11 cellular contexts compared by ENCODE assay signal in the genomic region with DNA sequence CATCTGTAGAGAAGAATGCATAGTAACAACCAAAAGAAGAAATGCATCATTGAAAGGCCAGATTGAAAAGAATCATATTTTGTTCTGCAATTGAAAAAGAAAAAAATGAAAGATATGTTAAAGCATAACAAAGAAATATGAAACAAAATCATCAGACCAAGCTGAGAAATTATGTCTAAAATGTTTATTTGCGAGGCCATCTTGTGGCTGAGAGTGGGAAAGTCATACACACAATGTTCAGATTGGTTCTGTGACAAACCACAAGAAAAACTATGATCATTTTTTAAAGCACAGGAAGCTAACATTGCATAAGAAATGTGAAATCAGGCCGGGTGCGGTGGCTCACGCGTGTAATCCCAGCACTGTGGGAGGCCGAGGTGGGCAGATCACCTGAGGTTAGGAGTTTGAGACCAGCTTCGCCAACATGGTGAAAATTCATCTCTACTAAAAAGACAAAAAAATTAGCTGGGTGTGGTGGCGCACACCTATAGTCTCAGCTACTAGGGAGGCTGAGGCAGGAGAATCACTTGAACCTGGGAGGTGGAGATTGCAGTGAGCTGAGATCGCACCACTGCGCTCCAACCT. TPM values are rescaled to one million over a fixed set of nuclear protein-coding genes. Genes with fewer than 3 reads are reported as not detected.
A peak's percentile ranks its signal among the peaks of the same experiment; 100 is the strongest.
DNase-seq lines count a peak whose midpoint lies in the region; ATAC-seq, FAIRE-seq and TF ChIP-seq lines count a peak whose summit lies in the region.
"Had no signal": no experiment of that assay in that cellular context is flagged by ENCODE, and none has a peak within 500 bp of the region (broad histone marks: within the 10 kb centered on the region; RNA-seq: fewer than 3 reads in every experiment).

No MANE protein-coding gene starts in this region.

- H3K27ac ChIP-seq in DND-41 (ENCODE audit: low read length) (no peak overlapping the region), astrocyte (ENCODE audit: low read depth, low read length) (no peak overlapping the region)
- H3K27ac ChIP-seq: epithelial cell of prostate had no signal

- FAIRE-seq in astrocyte (lab: Jason Lieb, UNC), result no peak

- H3K36me3 ChIP-seq in DND-41 (ENCODE audit: insufficient read depth, low read length) (no peaks in the 10 kb centered on the region), astrocyte (ENCODE audit: insufficient read depth, low read length) (no peaks in the 10 kb centered on the region)

- no peaks in the 10 kb centered on the region for H3K9me3 Mint-ChIP-seq in astrocyte (ENCODE audit: unreplicated experiment)
- no peaks in the 10 kb centered on the region for H3K9me3 Mint-ChIP-seq in mesothelial cell of epicardium

- no peaks in the 10 kb centered on the region for H4K20me1 ChIP-seq in DND-41 (ENCODE audit: insufficient read depth, low read length)
- no peaks in the 10 kb centered on the region for H4K20me1 ChIP-seq in astrocyte (ENCODE audit: insufficient read depth, low read length)

- H3K4me1 ChIP-seq in DND-41 (ENCODE audit: insufficient read depth, low read length) (no peaks in the 10 kb centered on the region), astrocyte (ENCODE audit: insufficient read depth, low read length) (no peaks in the 10 kb centered on the region)

- no peak overlapping the region for H3K9ac ChIP-seq in DND-41 (ENCODE audit: low read depth, low read length)
- no peak overlapping the region for H3K9ac ChIP-seq in astrocyte (ENCODE audit: low read length)

- no peaks in the 10 kb centered on the region for H3K27me3 ChIP-seq in DND-41 (ENCODE audit: insufficient read depth, low read length, poor library complexity)
- H3K27me3 ChIP-seq in astrocyte (ENCODE audit: insufficient read depth, low read length), result no peaks in the 10 kb centered on the region

- H3K4me2 ChIP-seq in DND-41 (ENCODE audit: insufficient read depth, low read length) (no peak overlapping the region), astrocyte (ENCODE audit: low read length) (no peak overlapping the region)

- no peaks in the 10 kb centered on the region for H3K9me3 ChIP-seq in DND-41 (ENCODE audit: insufficient read depth, low read length, severe bottlenecking)
- no peaks in the 10 kb centered on the region for H3K9me3 ChIP-seq in astrocyte (ENCODE audit: insufficient read depth, low read depth, low read length)

- H3K27me3 Mint-ChIP-seq in astrocyte (ENCODE audit: low read depth, unreplicated experiment) (no peaks in the 10 kb centered on the region), mesothelial cell of epicardium (ENCODE audit: low read depth) (peaks cover 21% of the 10 kb centered on the region)

- no peaks in the 10 kb centered on the region for H3K36me3 Mint-ChIP-seq in astrocyte (ENCODE audit: low read depth, unreplicated experiment)
- no peaks in the 10 kb centered on the region for H3K36me3 Mint-ChIP-seq in mesothelial cell of epicardium

- DNase-seq in DND-41, result no peak
- peak; percentile 54 for DNase-seq in HS-5 (ENCODE audit: low read depth)
- DNase-seq in astrocyte (ENCODE audit: low read depth), result peak; percentile 25
- DNase-seq in mesothelial cell of epicardium (ENCODE audit: low spot score in 2 of 2, unreplicated experiment in 2 of 2), result no peak
- DNase-seq in activated T-cell treated with anti-CD3 and anti-CD28 coated beads, Interleukin-2, amount 50 U/mL, for 48 hours, result no peak
- DNase-seq: stimulated activated CD4-positive, alpha-beta T cell treated with anti-CD3 and anti-CD28 coated beads, Interleukin-4, amount 100 ng/mL, for 24 hours; T-helper 2 cell had no signal

- H3K79me2 ChIP-seq in DND-41 (ENCODE audit: insufficient read depth, low read length), result no peaks in the 10 kb centered on the region
- no peaks in the 10 kb centered on the region for H3K79me2 ChIP-seq in astrocyte (ENCODE audit: insufficient read depth, low read length)

- no peak overlapping the region for H3K4me3 ChIP-seq in DND-41 (ENCODE audit: low read depth in 1 of 2, low read length in 2 of 2)
- H3K4me3 ChIP-seq in astrocyte (ENCODE audit: insufficient read depth, low read depth, low read length), result no peak overlapping the region

- H3K4me3 Mint-ChIP-seq in astrocyte (ENCODE audit: unreplicated experiment) (no peak overlapping the region), mesothelial cell of epicardium (no peak overlapping the region)

- H3K4me1 Mint-ChIP-seq in astrocyte (ENCODE audit: low read depth, unreplicated experiment), result no peaks in the 10 kb centered on the region
- H3K4me1 Mint-ChIP-seq in mesothelial cell of epicardium, result peaks cover 7% of the 10 kb centered on the region

- no peak for ATAC-seq in DND-41 (ENCODE audit: insufficient read depth, low read depth)
- no peak for ATAC-seq in GM18502 (IDR thresholded peaks at IDR 0.05; ENCODE audit: poor library complexity, unreplicated experiment)
- no peak for ATAC-seq in HG03342 (IDR thresholded peaks at IDR 0.05; ENCODE audit: unreplicated experiment)
- no peak for ATAC-seq in HG02973 (IDR thresholded peaks at IDR 0.05; ENCODE audit: unreplicated experiment)

- H2AFZ ChIP-seq in DND-41 (ENCODE audit: low read depth, low read length), result no peak overlapping the region
- H2AFZ ChIP-seq in astrocyte (ENCODE audit: low read depth, low read length), result no peak overlapping the region

- peak; percentile 37 for TF ChIP-seq CTCF in DND-41 (IDR thresholded peaks at IDR 0.05; ENCODE audit: borderline replicate concordance, extremely low read depth, low read length, poor library complexity, severe bottlenecking)
- peak; percentile 55 for TF ChIP-seq CTCF in astrocyte (IDR thresholded peaks at IDR 0.05; ENCODE audit: insufficient read depth, low read depth, low read length)
- TF ChIP-seq CTCF in mesothelial cell of epicardium (IDR thresholded peaks at IDR 0.05; ENCODE audit: unreplicated experiment), result peak; percentile 57

- no peak overlapping the region for H3K27ac Mint-ChIP-seq in astrocyte (ENCODE audit: unreplicated experiment)
- no peak overlapping the region for H3K27ac Mint-ChIP-seq in mesothelial cell of epicardium

RNA-seq across cellular contexts. Expression of a gene that starts 36.6 kb away (rescaled TPM):
- total RNA-seq in astrocyte, result not detected in 2 replicates
- 0.09 to 0.11 TPM (median 0.11 TPM) in 3 replicates for total RNA-seq in mesothelial cell of epicardium

Comparison
In these comparisons a context has a peak if more than half of its experiments do, and no peak if none do; other contexts are left out.
1. DNase-seq: peak in HS-5 (single experiment) and astrocyte (single experiment); none in DND-41 (single experiment), mesothelial cell of epicardium (0 of 2) and activated T-cell treated with anti-CD3 and anti-CD28 coated beads, Interleukin-2, amount 50 U/mL, for 48 hours (0 of 2).
2. Peak in every context shown above with its lines, with median percentiles within 50 percentile points of each other: CTCF ChIP-seq.